8 cellular contexts compared by ENCODE assay signal in the genomic region with DNA sequence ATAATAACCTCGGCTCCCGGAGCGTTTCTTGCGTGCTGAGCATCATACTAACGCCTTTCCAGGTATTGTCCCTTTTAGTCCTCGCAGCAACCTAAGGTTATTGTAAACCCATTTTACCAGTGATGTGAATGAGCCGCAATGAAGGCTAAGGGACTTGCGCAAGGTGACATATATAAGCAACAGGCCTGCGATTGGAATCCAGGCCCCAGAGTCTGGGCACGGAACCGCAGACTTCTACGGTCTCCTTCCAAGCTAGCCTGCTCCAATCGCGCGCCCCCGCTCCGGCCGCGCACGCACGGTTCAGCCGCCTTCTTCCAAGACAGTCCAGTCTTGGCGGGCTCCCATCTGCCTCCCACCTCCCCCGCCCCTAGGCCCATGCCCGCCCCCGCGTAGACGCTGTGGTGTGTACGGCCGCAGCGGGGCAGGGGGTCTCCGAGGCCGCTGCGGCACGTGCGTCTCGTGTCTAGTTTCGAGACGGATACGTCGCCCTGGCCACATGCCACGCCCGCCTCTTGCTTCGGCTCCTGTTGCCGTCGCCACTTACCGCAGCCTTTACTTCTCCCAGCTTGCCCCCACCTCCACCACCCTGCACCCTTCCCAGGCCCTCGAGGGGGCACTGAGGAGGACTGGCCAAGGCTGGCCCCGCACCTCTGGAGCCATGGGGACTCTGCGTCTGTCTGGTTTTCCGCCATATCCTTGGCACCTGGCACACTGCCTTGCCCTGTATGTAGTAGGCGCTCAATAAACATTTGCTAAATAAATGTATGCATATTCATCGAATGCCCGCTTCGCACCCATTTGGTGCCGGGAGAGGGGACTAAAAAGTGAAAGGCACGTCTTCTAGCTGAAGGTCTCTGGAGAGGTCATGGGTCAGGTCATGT. TPM values are rescaled to one million over a fixed set of nuclear protein-coding genes. Genes with fewer than 3 reads are reported as not detected.
A peak's percentile ranks its signal among the peaks of the same experiment; 100 is the strongest.
DNase-seq lines count a peak whose midpoint lies in the region; TF ChIP-seq lines count a peak whose summit lies in the region.

No MANE protein-coding gene starts in this region.

- H3K4me1 ChIP-seq in OCI-LY3 (ENCODE audit: low read length) = peaks cover 14% of the 10 kb centered on the region

- DNase-seq in NCI-H2029 (lab: John Stamatoyannopoulos, UW) (peak; percentile 58), NCI-H2029 treated with DMSO at 0.1 percent for 48 hours (lab: John Stamatoyannopoulos, UW) (no peak), brain microvascular endothelial cell (peak; percentile 34), iris pigment epithelial cell (ENCODE audit: low read depth) (peak; percentile 72), GM10266 (ENCODE audit: extremely low spot score) (no peak), A172 (ENCODE audit: low spot score) (no peak)
- peak; percentile 27 to 35 for DNase-seq in stimulated activated CD4-positive, alpha-beta T cell treated with anti-CD3 and anti-CD28 coated beads, Interleukin-2, amount 100 ng/mL, for 24 hours

- no peak overlapping the region for H3K27ac ChIP-seq in OCI-LY3 (ENCODE audit: low read length)
- no peak overlapping the region for H3K27ac ChIP-seq in brain microvascular endothelial cell

- no peaks in the 10 kb centered on the region for H3K9me3 ChIP-seq in OCI-LY3 (ENCODE audit: insufficient read depth, low read length)

- no peaks in the 10 kb centered on the region; the same call in 1 of the 2 replicates for H4K20me1 ChIP-seq in OCI-LY3 (ENCODE audit: insufficient read depth, low read length)

- TF ChIP-seq CTCF in OCI-LY3 (IDR thresholded peaks at IDR 0.05; ENCODE audit: low read depth, low read length) = no peak
- TF ChIP-seq CTCF in brain microvascular endothelial cell (IDR thresholded peaks at IDR 0.05; ENCODE audit: low read depth, low read length, missing control alignments) = no peak
- no peak for TF ChIP-seq CTCF in GM10266 (IDR thresholded peaks at IDR 0.05; ENCODE audit: control insufficient read depth, insufficient read depth, low read depth, missing control alignments)

- peak overlapping the region; percentile 25; the same call in 1 of the 2 replicates for H3K9ac ChIP-seq in OCI-LY3 (ENCODE audit: low read length)

- H3K27me3 ChIP-seq in OCI-LY3 (ENCODE audit: low read depth, low read length) = peaks cover 16% of the 10 kb centered on the region; the same call in 1 of the 2 replicates
- H3K27me3 ChIP-seq in brain microvascular endothelial cell (replicated peaks) = no peaks in the 10 kb centered on the region

- H3K79me2 ChIP-seq in OCI-LY3 (ENCODE audit: low read length) = no peaks in the 10 kb centered on the region

- no peaks in the 10 kb centered on the region for H3K36me3 ChIP-seq in OCI-LY3 (replicated peaks; ENCODE audit: low read depth, low read length)
- no peaks in the 10 kb centered on the region for H3K36me3 ChIP-seq in brain microvascular endothelial cell (replicated peaks)

- peak overlapping the region; percentile 90 for H3K4me2 ChIP-seq in OCI-LY3 (ENCODE audit: low read length)

- H3K4me3 ChIP-seq in OCI-LY3 (ENCODE audit: low read length) = peak overlapping the region; percentile 74
- peak overlapping the region; percentile 68 for H3K4me3 ChIP-seq in brain microvascular endothelial cell (ENCODE audit: low read depth, low read length)

- peak overlapping the region; percentile 69; the same call in 1 of the 2 replicates for H2AFZ ChIP-seq in OCI-LY3 (ENCODE audit: low read depth, low read length)

- in situ Hi-C loops in brain microvascular endothelial cell (cut with HindIII; ENCODE audit: low pct_ligation_motif_present, low sequenced_read_pairs) = no loop called here

RNA-seq across cellular contexts. Expression of gene GFOD1, which starts 0.9 kb away (rescaled TPM):
- 2.5 and 3.3 TPM in 2 replicates for total RNA-seq in A172 (2014; rRNA removed; shearing (Covaris generic))

Comparison
In these comparisons a context has a peak if more than half of its experiments do, and no peak if none do; other contexts are left out.
1. DNase-seq: peak in NCI-H2029 (single experiment), brain microvascular endothelial cell (single experiment), iris pigment epithelial cell (single experiment) and stimulated activated CD4-positive, alpha-beta T cell treated with anti-CD3 and anti-CD28 coated beads, Interleukin-2, amount 100 ng/mL, for 24 hours (2 of 2); none in NCI-H2029 treated with DMSO at 0.1 percent for 48 hours (single experiment), GM10266 (single experiment) and A172 (single experiment).